13 cellular contexts compared by ENCODE assay signal in genomic region chr2:36408198-36408703, GRCh38. TPM values are rescaled to one million over a fixed set of nuclear protein-coding genes. Genes with fewer than 3 reads are reported as not detected.
DNase-seq lines count a peak whose midpoint lies in the region; ATAC-seq and TF ChIP-seq lines count a peak whose summit lies in the region.
"Had no signal": no experiment of that assay in that cellular context is flagged by ENCODE, and none has a peak within 500 bp of the region (broad histone marks: within the 10 kb centered on the region; RNA-seq: fewer than 3 reads in every experiment).

No MANE protein-coding gene starts in this region.

- H3K9me3 ChIP-seq in ascending aorta (no peaks in the 10 kb centered on the region), neuronal stem cell (replicated peaks in 1 of 2; ENCODE audit: control insufficient read depth in 2 of 2, insufficient read depth in 1 of 2, low read depth in 1 of 2, low read length in 2 of 2) (no peaks in the 10 kb centered on the region)
- H3K9me3 ChIP-seq: BLaER1 had no signal

- no peak overlapping the region for H3K14ac ChIP-seq in neuronal stem cell (ENCODE audit: low read length)

- no peak overlapping the region for H2AK5ac ChIP-seq in neuronal stem cell (ENCODE audit: low read depth, low read length)

- H3K18ac ChIP-seq in neuronal stem cell (ENCODE audit: low read length): peak overlapping the region; percentile 68

- no peak overlapping the region for H3K4me2 ChIP-seq in neuronal stem cell (ENCODE audit: insufficient read depth, low read length, poor library complexity, severe bottlenecking)
- H3K4me2 ChIP-seq: BLaER1 had no signal

- no peaks in the 10 kb centered on the region for H3K79me1 ChIP-seq in neuronal stem cell (ENCODE audit: low read depth, low read length)

- H2BK12ac ChIP-seq in neuronal stem cell (ENCODE audit: low read length): no peak overlapping the region

- TF ChIP-seq CTCF in ascending aorta (IDR thresholded peaks at IDR 0.05): no peak

- H2AFZ ChIP-seq in neuronal stem cell (ENCODE audit: low read length): no peak overlapping the region

- H4K91ac ChIP-seq in neuronal stem cell (ENCODE audit: low read depth, low read length, poor library complexity): no peak overlapping the region

- H2BK15ac ChIP-seq in neuronal stem cell (ENCODE audit: low read length): no peak overlapping the region

- H3K27ac ChIP-seq in ascending aorta (peak overlapping the region; percentile 67 to 69), neuronal stem cell (replicated peaks; ENCODE audit: low read length) (peak overlapping the region; percentile 20)
- H3K27ac ChIP-seq: BLaER1 had no signal

- H3K23ac ChIP-seq in neuronal stem cell (ENCODE audit: low read depth, low read length, poor library complexity): no peak overlapping the region

- peak overlapping the region in 1 of 2 donors; percentile 25 for H3K4me3 ChIP-seq in ascending aorta
- H3K4me3 ChIP-seq in neuronal stem cell (ENCODE audit: low read length in 2 of 2): no peak overlapping the region
- H3K4me3 ChIP-seq: BLaER1 had no signal

- no CpG with 5 or more reads among the region's 10 CpGs for WGBS in neuronal stem cell (ENCODE audit: extremely low coverage in 2 of 2, insufficient read length in 2 of 2, insufficient replicate concordance in 1 of 2), 2 donors

- intact Hi-C loops in ascending aorta (cut with DNase I): no loop called here

- no peak overlapping the region for H3K9ac ChIP-seq in neuronal stem cell (ENCODE audit: low read depth, low read length, poor library complexity)
- H3K9ac ChIP-seq: BLaER1 had no signal

- no peak overlapping the region for H4K8ac ChIP-seq in neuronal stem cell (ENCODE audit: low read depth, low read length)

- no peak overlapping the region for H2BK5ac ChIP-seq in neuronal stem cell (ENCODE audit: low read length)

- peaks cover 3 to 76% of the 10 kb centered on the region in 2 donors for H3K4me1 ChIP-seq in ascending aorta
- H3K4me1 ChIP-seq in neuronal stem cell (ENCODE audit: control insufficient read depth in 2 of 2, insufficient read depth in 1 of 2, low read depth in 1 of 2, low read length in 2 of 2): peaks cover 0 to 8% of the 10 kb centered on the region in 2 donors

- H2BK120ac ChIP-seq in neuronal stem cell (ENCODE audit: low read depth, low read length): no peak overlapping the region

- H3K4ac ChIP-seq in neuronal stem cell (ENCODE audit: low read length): no peak overlapping the region

- H3K27me3 ChIP-seq in ascending aorta: no peaks in the 10 kb centered on the region
- H3K27me3 ChIP-seq in neuronal stem cell (ENCODE audit: control insufficient read depth in 3 of 3, insufficient read depth in 3 of 3, low read depth in 1 of 3, low read length in 3 of 3): no peaks in the 10 kb centered on the region
- H3K27me3 ChIP-seq: BLaER1 had no signal

- no peaks in the 10 kb centered on the region for H3K36me3 ChIP-seq in ascending aorta
- no peaks in the 10 kb centered on the region for H3K36me3 ChIP-seq in neuronal stem cell (replicated peaks in 1 of 2; ENCODE audit: control insufficient read depth in 2 of 2, insufficient read depth in 2 of 2, low read length in 2 of 2)
- H3K36me3 ChIP-seq: BLaER1 had no signal

- DNase-seq in Daoy (ENCODE audit: low read depth) (peak; percentile 76), ascending aorta (ENCODE audit: low spot score in 2 of 2) (no peak), globus pallidus (ENCODE audit: low spot score) (peak; percentile 5), neuronal stem cell (ENCODE audit: low spot score) (peak; percentile 39), NCI-H526 (lab: John Stamatoyannopoulos, UW) (no peak)
- DNase-seq in activated T-cell treated with anti-CD3 and anti-CD28 coated beads, Interleukin-2, amount 50 U/mL, for 48 hours: no peak
- DNase-seq: activated naive CD4-positive, alpha-beta T cell treated with Interleukin-2 at 50 U/mL for 16 hours; hippocampal formation; NCI-H510A had no signal

- ATAC-seq in GM18505 (IDR thresholded peaks at IDR 0.05; ENCODE audit: unreplicated experiment) (no peak), HG02610 (IDR thresholded peaks at IDR 0.05; ENCODE audit: unreplicated experiment) (no peak)
- ATAC-seq: stimulated activated effector memory CD8-positive, alpha-beta T cell treated with anti-CD3 and anti-CD28 coated beads, Interleukin-12 subunit alpha, Interleukin-12 subunit beta, amount 100 ng/mL, for 72 hours had no signal

- no peak for TF ChIP-seq POLR2A in GM18505 (IDR thresholded peaks at IDR 0.05; ENCODE audit: borderline replicate concordance, extremely low read depth, insufficient read depth, insufficient read length)

RNA-seq across cellular contexts. Expression of gene CRIM1, which starts 52.7 kb away (rescaled TPM):
- total RNA-seq in Daoy (2014; rRNA removed; shearing (Covaris generic)): 81.5 and 95.4 TPM in 2 replicates
- 273 TPM for total RNA-seq in ascending aorta
- polyA plus RNA-seq in neuronal stem cell (2013, experiment 1 of 2): 7.8 TPM
- polyA plus RNA-seq in neuronal stem cell (2013, experiment 2 of 2): 8.2 TPM

Comparison
In these comparisons a context has a peak if more than half of its experiments do, and no peak if none do; other contexts are left out.
1. DNase-seq: peak in Daoy (single experiment), globus pallidus (single experiment) and neuronal stem cell (single experiment); none in ascending aorta (0 of 2), NCI-H526 (0 of 2) and activated T-cell treated with anti-CD3 and anti-CD28 coated beads, Interleukin-2, amount 50 U/mL, for 48 hours (0 of 2).